In genomic region chr20:24131281-24131680, GRCh38 we compare ENCODE assay signal across 17 cellular contexts.
"Had no signal": no experiment of that assay in that cellular context is flagged by ENCODE, and none has a peak within 500 bp of the region (broad histone marks: within the 10 kb centered on the region; RNA-seq: fewer than 3 reads in every experiment).

No MANE protein-coding gene starts in this region.

- H3K27me3 ChIP-seq: adrenal gland, left lung, right lobe of liver, spleen had no signal

- H3K27ac ChIP-seq: adrenal gland, heart right ventricle, left lung, psoas muscle, right lobe of liver, spleen, thoracic aorta had no signal

- H3K27ac Mint-ChIP-seq: activated B cell treated with CpG ODN at 0.5 μM for 24 hours; activated CD8-positive, alpha-beta T cell treated with anti-CD3 and anti-CD28 coated beads for 36 hours; T-helper 17 cell had no signal

- H3K4me3 Mint-ChIP-seq: activated B cell treated with CpG ODN at 0.5 μM for 24 hours; activated CD8-positive, alpha-beta T cell treated with anti-CD3 and anti-CD28 coated beads for 36 hours; activated naive CD4-positive, alpha-beta T cell treated with anti-CD3 and anti-CD28 coated beads, Interleukin-2, amount 50 U/mL, for 24 hours; neural crest cell; T-helper 17 cell had no signal

- H3K27me3 Mint-ChIP-seq: activated B cell treated with CpG ODN at 0.5 μM for 24 hours; activated CD8-positive, alpha-beta T cell treated with anti-CD3 and anti-CD28 coated beads for 36 hours had no signal

- H3K4me1 Mint-ChIP-seq: activated B cell treated with CpG ODN at 0.5 μM for 24 hours, neural crest cell had no signal

- H3K4me3 ChIP-seq: adrenal gland, heart right ventricle, left lung, psoas muscle, right lobe of liver, spleen, thoracic aorta had no signal

- DNase-seq: activated B cell treated with CpG ODN at 0.5 μM for 24 hours; activated CD4-positive, alpha-beta T cell treated with anti-CD3 and anti-CD28 coated beads for 48 hours; activated CD8-positive, alpha-beta memory T cell treated with anti-CD3 and anti-CD28 coated beads, Interleukin-2, amount 50 U/mL, for 4 hours; activated effector memory CD4-positive, alpha-beta T cell treated with anti-CD3 and anti-CD28 coated beads, Interleukin-2, amount 50 U/mL, for 16 hours; activated T-cell treated with anti-CD3 and anti-CD28 coated beads, Interleukin-2, amount 50 U/mL, for 48 hours; heart right ventricle; left lung; mesenchymal stem cell; psoas muscle; right lobe of liver; spleen; T-helper 17 cell had no signal

- H3K9me3 ChIP-seq: adrenal gland, psoas muscle, right lobe of liver, thoracic aorta had no signal

- H3K4me1 ChIP-seq: adrenal gland, heart right ventricle, left lung, psoas muscle, right lobe of liver, spleen had no signal

- H3K36me3 Mint-ChIP-seq: activated naive CD4-positive, alpha-beta T cell treated with anti-CD3 and anti-CD28 coated beads, Interleukin-2, amount 50 U/mL, for 24 hours had no signal

- H3K9me3 Mint-ChIP-seq: activated B cell treated with CpG ODN at 0.5 μM for 24 hours; activated CD8-positive, alpha-beta T cell treated with anti-CD3 and anti-CD28 coated beads for 36 hours had no signal

- H3K36me3 ChIP-seq: adrenal gland, heart right ventricle, left lung, right lobe of liver, spleen, thoracic aorta had no signal
